ENCODE assay signal across 14 cellular contexts in genomic region chr5:179146277-179146676, GRCh38.
DNase-seq lines count a peak whose midpoint lies in the region; ATAC-seq and TF ChIP-seq lines count a peak whose summit lies in the region.
"Had no signal": no experiment of that assay in that cellular context is flagged by ENCODE, and none has a peak within 500 bp of the region (broad histone marks: within the 10 kb centered on the region; RNA-seq: fewer than 3 reads in every experiment).

No MANE protein-coding gene starts in this region.

- H3K9me3 ChIP-seq in lower lobe of right lung: no peaks in the 10 kb centered on the region
- H3K9me3 ChIP-seq: MG63 had no signal

- no peak for TF ChIP-seq CTCF in lower lobe of right lung (IDR thresholded peaks at IDR 0.05)

- peak; percentile 9 for DNase-seq in T follicular helper cell (ENCODE audit: low read depth)
- peak; percentile 70 for DNase-seq in activated CD8-positive, alpha-beta memory T cell treated with anti-CD3 and anti-CD28 coated beads, Interleukin-2, amount 50 U/mL, for 48 hours
- peak; percentile 40 for DNase-seq in lower lobe of right lung
- peak; percentile 14 to 59 (median 45) for DNase-seq in stimulated activated CD4-positive, alpha-beta T cell treated with anti-CD3 and anti-CD28 coated beads, TNF-alpha, amount 100 ng/mL, for 48 hours (ENCODE audit: low read depth in 3 of 3)
- no peak for DNase-seq in head of caudate nucleus
- DNase-seq in KBM-7: no peak
- no peak for DNase-seq in NCI-H510A (lab: John Stamatoyannopoulos, UW)
- DNase-seq: DMS79, MG63, NCI-H2081, nephron progenitor cell, retina had no signal

- ATAC-seq in lower lobe of right lung: no peak
- ATAC-seq in HG03196 (IDR thresholded peaks at IDR 0.05; ENCODE audit: unreplicated experiment): no peak

- H3K27me3 ChIP-seq in lower lobe of right lung (ENCODE audit: low read depth): no peaks in the 10 kb centered on the region
- H3K27me3 ChIP-seq: MG63 had no signal

- no peak overlapping the region for H3K4me3 ChIP-seq in lower lobe of right lung
- H3K4me3 ChIP-seq: lung, MG63 had no signal

- H3K36me3 ChIP-seq in lower lobe of right lung: no peaks in the 10 kb centered on the region

- H3K27ac ChIP-seq in lower lobe of right lung: no peak overlapping the region

- no peaks in the 10 kb centered on the region for H3K4me1 ChIP-seq in lower lobe of right lung

- in situ Hi-C loops in KBM-7 (cut with MboI; ENCODE audit: low pct_unique_long_range_greater_than_20kb, low sequenced_read_pairs): no loop called here

- intact Hi-C loops in lower lobe of right lung (cut with DNase I): no loop called here
- intact Hi-C loops in head of caudate nucleus (cut with DNase I): no loop called here

Comparison
In these comparisons a context has a peak if more than half of its experiments do, and no peak if none do; other contexts are left out.
1. DNase-seq: peak in T follicular helper cell (single experiment), activated CD8-positive, alpha-beta memory T cell treated with anti-CD3 and anti-CD28 coated beads, Interleukin-2, amount 50 U/mL, for 48 hours (single experiment), lower lobe of right lung (single experiment) and stimulated activated CD4-positive, alpha-beta T cell treated with anti-CD3 and anti-CD28 coated beads, TNF-alpha, amount 100 ng/mL, for 48 hours (3 of 3); none in head of caudate nucleus (0 of 42), KBM-7 (single experiment) and NCI-H510A (single experiment).